20 cellular contexts compared by ENCODE assay signal in the genomic region with DNA sequence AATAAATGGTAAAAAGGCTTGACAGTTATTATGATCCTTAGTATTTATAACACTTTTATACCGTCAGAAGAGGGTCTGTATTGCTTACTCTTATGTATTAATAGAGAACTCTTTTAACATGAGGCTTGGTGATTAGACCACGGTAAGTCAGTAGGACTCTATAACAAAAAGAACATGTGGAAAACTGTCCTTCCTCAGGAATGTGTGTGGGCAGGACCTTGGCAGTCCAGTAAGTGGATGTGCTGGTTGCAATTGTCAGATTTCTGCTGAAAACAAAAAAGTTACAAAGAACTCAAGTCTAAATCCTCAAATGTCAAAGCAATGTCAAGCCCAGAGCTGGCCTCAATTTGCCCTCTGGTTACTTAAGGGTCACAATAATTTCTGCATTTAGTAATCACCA.
DNase-seq lines count a peak whose midpoint lies in the region; ATAC-seq and TF ChIP-seq lines count a peak whose summit lies in the region.
"Had no signal": no experiment of that assay in that cellular context is flagged by ENCODE, and none has a peak within 500 bp of the region (broad histone marks: within the 10 kb centered on the region; RNA-seq: fewer than 3 reads in every experiment).

No MANE protein-coding gene starts in this region.

- peak in 1 of 2 donors; percentile 41 for DNase-seq in breast epithelium (ENCODE audit: low spot score in 2 of 2)
- no peak for DNase-seq in MCF 10A (ENCODE audit: unreplicated experiment)
- DNase-seq in brain microvascular endothelial cell, result peak; percentile 25
- peak; percentile 49 for DNase-seq in fibroblast of the conjunctiva (ENCODE audit: low read depth)
- no peak for DNase-seq in suprapubic skin (ENCODE audit: low spot score in 2 of 2)
- DNase-seq in activated naive CD8-positive, alpha-beta T cell treated with anti-CD3 and anti-CD28 coated beads for 36 hours, result no peak
- DNase-seq: DMS153, esophagus squamous epithelium, NCI-H1092 treated with DMSO at 0.1 percent for 48 hours, NCI-H524 treated with DMSO at 0.1 percent for 48 hours, transverse colon had no signal

- H3K36me3 ChIP-seq in breast epithelium (no peaks in the 10 kb centered on the region), brain microvascular endothelial cell (replicated peaks) (no peaks in the 10 kb centered on the region), suprapubic skin (no peaks in the 10 kb centered on the region)
- H3K36me3 ChIP-seq: esophagus squamous epithelium, transverse colon had no signal

- TF ChIP-seq POLR2A in breast epithelium (IDR thresholded peaks at IDR 0.05) (no peak), suprapubic skin (IDR thresholded peaks at IDR 0.05) (no peak)

- TF ChIP-seq EP300 in suprapubic skin (IDR thresholded peaks at IDR 0.05), result no peak

- POLR2A ChIA-PET in MCF 10A (lab: Yijun Ruan, JAX), result interaction anchor here (0.6 to 2.4 kb wide), 5 partner anchors 13 to 93 kb away, joined by 3 to 7 read pairs (median 4); no protein-coding TSS in a partner anchor

- ATAC-seq in GM19035 (IDR thresholded peaks at IDR 0.05; ENCODE audit: unreplicated experiment) (no peak), HG03175 (IDR thresholded peaks at IDR 0.05; ENCODE audit: unreplicated experiment) (no peak)
- ATAC-seq: HCT116; Right ventricle myocardium inferior; stimulated activated effector memory CD8-positive, alpha-beta T cell treated with anti-CD3 and anti-CD28 coated beads, Interleukin-12 subunit alpha, Interleukin-12 subunit beta, amount 100 ng/mL, for 72 hours had no signal

- in situ Hi-C loops in brain microvascular endothelial cell (cut with HindIII; ENCODE audit: low pct_ligation_motif_present, low sequenced_read_pairs), result no loop called here

- TF ChIP-seq CTCF in breast epithelium (IDR thresholded peaks at IDR 0.05), result no peak
- TF ChIP-seq CTCF in MCF 10A (IDR thresholded peaks at IDR 0.05; ENCODE audit: unreplicated experiment), result no peak
- no peak for TF ChIP-seq CTCF in brain microvascular endothelial cell (IDR thresholded peaks at IDR 0.05; ENCODE audit: low read depth, low read length, missing control alignments)
- no peak for TF ChIP-seq CTCF in suprapubic skin (IDR thresholded peaks at IDR 0.05)

- no peaks in the 10 kb centered on the region for H3K27me3 Mint-ChIP-seq in MCF 10A (ENCODE audit: insufficient read depth, unreplicated experiment)
- H3K27me3 Mint-ChIP-seq in activated naive CD8-positive, alpha-beta T cell treated with anti-CD3 and anti-CD28 coated beads for 36 hours, result no peaks in the 10 kb centered on the region

- CTCF ChIA-PET in MCF 10A (lab: Yijun Ruan, JAX), result interaction anchor here (0.6 to 4.0 kb wide), 10 partner anchors 13 to 122 kb away, joined by 3 to 37 read pairs (median 4); a partner anchor contains a TSS

- H3K36me3 Mint-ChIP-seq in MCF 10A (ENCODE audit: insufficient read depth, unreplicated experiment), result peaks cover 7% of the 10 kb centered on the region
- peaks cover 3% of the 10 kb centered on the region for H3K36me3 Mint-ChIP-seq in activated naive CD8-positive, alpha-beta T cell treated with anti-CD3 and anti-CD28 coated beads for 36 hours
- H3K36me3 Mint-ChIP-seq: mesothelial cell of epicardium; stimulated activated effector memory CD8-positive, alpha-beta T cell treated with anti-CD3 and anti-CD28 coated beads, Interleukin-12 subunit alpha, Interleukin-12 subunit beta, amount 100 ng/mL, for 72 hours had no signal

- no peaks in the 10 kb centered on the region for H3K9me3 Mint-ChIP-seq in MCF 10A (ENCODE audit: unreplicated experiment)
- H3K9me3 Mint-ChIP-seq in activated naive CD8-positive, alpha-beta T cell treated with anti-CD3 and anti-CD28 coated beads for 36 hours, result no peaks in the 10 kb centered on the region
- H3K9me3 Mint-ChIP-seq: mesothelial cell of epicardium; stimulated activated effector memory CD8-positive, alpha-beta T cell treated with anti-CD3 and anti-CD28 coated beads, Interleukin-12 subunit alpha, Interleukin-12 subunit beta, amount 100 ng/mL, for 72 hours had no signal

- H3K4me1 ChIP-seq in breast epithelium (peaks cover 0 to 3% of the 10 kb centered on the region in 2 donors), suprapubic skin (peaks cover 19% of the 10 kb centered on the region)

- peak overlapping the region; percentile 19 to 35 for H3K27ac ChIP-seq in breast epithelium
- H3K27ac ChIP-seq in brain microvascular endothelial cell, result no peak overlapping the region
- peak overlapping the region; percentile 4 for H3K27ac ChIP-seq in suprapubic skin
- H3K27ac ChIP-seq: 22Rv1, esophagus squamous epithelium, KMS-11, transverse colon had no signal

- peaks cover 13% of the 10 kb centered on the region for H3K4me1 Mint-ChIP-seq in MCF 10A (ENCODE audit: insufficient read depth, unreplicated experiment)
- H3K4me1 Mint-ChIP-seq in activated naive CD8-positive, alpha-beta T cell treated with anti-CD3 and anti-CD28 coated beads for 36 hours, result peaks cover 6% of the 10 kb centered on the region
- H3K4me1 Mint-ChIP-seq: CD14-positive monocyte had no signal

- H3K4me3 Mint-ChIP-seq in MCF 10A (ENCODE audit: unreplicated experiment), result no peak overlapping the region
- no peak overlapping the region for H3K4me3 Mint-ChIP-seq in activated naive CD8-positive, alpha-beta T cell treated with anti-CD3 and anti-CD28 coated beads for 36 hours
- H3K4me3 Mint-ChIP-seq: CD14-positive monocyte; mesothelial cell of epicardium; stimulated activated effector memory CD8-positive, alpha-beta T cell treated with anti-CD3 and anti-CD28 coated beads, Interleukin-12 subunit alpha, Interleukin-12 subunit beta, amount 100 ng/mL, for 72 hours had no signal

- H3K27me3 ChIP-seq in breast epithelium (no peaks in the 10 kb centered on the region), brain microvascular endothelial cell (replicated peaks) (no peaks in the 10 kb centered on the region), suprapubic skin (no peaks in the 10 kb centered on the region)
- H3K27me3 ChIP-seq: esophagus squamous epithelium, transverse colon had no signal

- H3K9me3 ChIP-seq in breast epithelium, result no peaks in the 10 kb centered on the region
- no peaks in the 10 kb centered on the region for H3K9me3 ChIP-seq in suprapubic skin
- H3K9me3 ChIP-seq: esophagus squamous epithelium, transverse colon had no signal

- H3K27ac Mint-ChIP-seq in MCF 10A (ENCODE audit: low read depth, unreplicated experiment), result no peak overlapping the region
- no peak overlapping the region for H3K27ac Mint-ChIP-seq in activated naive CD8-positive, alpha-beta T cell treated with anti-CD3 and anti-CD28 coated beads for 36 hours
- H3K27ac Mint-ChIP-seq: CD14-positive monocyte; mesothelial cell of epicardium; stimulated activated effector memory CD8-positive, alpha-beta T cell treated with anti-CD3 and anti-CD28 coated beads, Interleukin-12 subunit alpha, Interleukin-12 subunit beta, amount 100 ng/mL, for 72 hours had no signal

- intact Hi-C loops in breast epithelium (cut with DNase I; ENCODE audit: low total_unique reads), result no loop called here
- intact Hi-C loops in MCF 10A (cut with micrococcal nuclease), result no loop called here

- no peak overlapping the region for H3K4me3 ChIP-seq in breast epithelium
- no peak overlapping the region for H3K4me3 ChIP-seq in brain microvascular endothelial cell (ENCODE audit: low read depth, low read length)
- H3K4me3 ChIP-seq in suprapubic skin, result no peak overlapping the region
- H3K4me3 ChIP-seq: esophagus squamous epithelium, transverse colon had no signal

- no TSS peak for BruUV-seq in MCF 10A (replicated peaks; lab: Mats Ljungman, UMichigan)

- 61% methylated on average over 2 of the region's 2 CpGs for WGBS in suprapubic skin

Comparison
In these comparisons a context has a peak if more than half of its experiments do, and no peak if none do; other contexts are left out.
1. DNase-seq: peak in brain microvascular endothelial cell (single experiment) and fibroblast of the conjunctiva (single experiment); none in MCF 10A (single experiment), suprapubic skin (0 of 2) and activated naive CD8-positive, alpha-beta T cell treated with anti-CD3 and anti-CD28 coated beads for 36 hours (single experiment).